ENCODE assay signal across 12 cellular contexts in the genomic region with DNA sequence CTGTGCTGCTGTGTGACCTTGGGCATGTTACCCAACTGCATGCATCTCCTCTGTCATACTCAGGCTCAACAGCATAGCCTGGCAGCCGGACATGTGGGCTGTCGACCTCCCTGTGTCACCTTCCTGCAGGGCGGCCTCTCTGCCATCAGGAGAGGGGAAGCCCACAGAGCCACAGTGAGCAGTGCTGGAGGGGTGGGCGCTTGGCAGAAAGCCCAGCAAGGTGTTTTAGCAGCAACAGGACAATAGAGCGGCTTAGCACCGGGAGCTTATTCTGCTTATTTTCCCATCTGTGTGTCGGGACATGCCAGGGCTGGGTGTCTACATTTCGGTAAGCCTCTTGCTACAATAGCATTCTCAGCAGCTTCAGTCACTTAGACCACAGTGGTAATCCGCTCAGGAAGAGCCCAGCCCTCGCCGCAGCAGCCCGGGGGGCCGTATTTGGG. TPM values are rescaled to one million over a fixed set of nuclear protein-coding genes. Genes with fewer than 3 reads are reported as not detected.
DNase-seq lines count a peak whose midpoint lies in the region; ATAC-seq and TF ChIP-seq lines count a peak whose summit lies in the region.
"Had no signal": no experiment of that assay in that cellular context is flagged by ENCODE, and none has a peak within 500 bp of the region (broad histone marks: within the 10 kb centered on the region; RNA-seq: fewer than 3 reads in every experiment).

No MANE protein-coding gene starts in this region.

- intact Hi-C loops in esophagus squamous epithelium (cut with DNase I), result loop anchor here (10.0 kb wide), 2 partner anchors 87 to 127 kb away; a partner anchor contains a TSS
- intact Hi-C loops in mucosa of descending colon (cut with DNase I, micrococcal nuclease), result no loop called here

- H3K9me3 ChIP-seq in neural progenitor cell (ENCODE audit: low read depth), result no peaks in the 10 kb centered on the region
- H3K9me3 ChIP-seq in esophagus squamous epithelium, result no peaks in the 10 kb centered on the region
- no peaks in the 10 kb centered on the region for H3K9me3 ChIP-seq in mucosa of descending colon
- H3K9me3 ChIP-seq: A549 had no signal

- H3K9ac ChIP-seq in neural progenitor cell, result no peak overlapping the region

- no peak for TF ChIP-seq POLR2A in esophagus squamous epithelium (IDR thresholded peaks at IDR 0.05)

- no peak overlapping the region for H2AFZ ChIP-seq in neural progenitor cell (replicated peaks)

- H3K27me3 ChIP-seq in neural progenitor cell (peaks cover 40% of the 10 kb centered on the region), esophagus squamous epithelium (peaks cover 0 to 100% (median 5%) of the 10 kb centered on the region in 4 donors)

- H3K27ac ChIP-seq in neural progenitor cell (no peak overlapping the region), esophagus squamous epithelium (no peak overlapping the region)
- H3K27ac ChIP-seq: SK-N-MC had no signal

- DNase-seq in NCI-H146 (lab: John Stamatoyannopoulos, UW) (peak; percentile 20), NCI-H146 treated with DMSO at 0.1 percent for 48 hours (lab: John Stamatoyannopoulos, UW; ENCODE audit: unreplicated experiment) (no peak), NCI-H2171 treated with DMSO at 0.1 percent for 48 hours (lab: John Stamatoyannopoulos, UW) (peak; percentile 75), neural progenitor cell (ENCODE audit: low spot score) (peak; percentile 89), NAMALWA (ENCODE audit: low spot score) (no peak), esophagus squamous epithelium (lab: John Stamatoyannopoulos, UW) (no peak), mucosa of descending colon (no peak)
- DNase-seq: NCI-H187; stimulated activated CD4-positive, alpha-beta T cell treated with anti-CD3 and anti-CD28 coated beads, Interleukin-1b, Interleukin-23, amount 100 ng/mL, for 48 hours had no signal

- peaks cover 26% of the 10 kb centered on the region for H3K4me1 ChIP-seq in neural progenitor cell
- H3K4me1 ChIP-seq in esophagus squamous epithelium, result peaks cover 8 to 46% (median 19%) of the 10 kb centered on the region in 3 donors
- peaks cover 4% of the 10 kb centered on the region for H3K4me1 ChIP-seq in mucosa of descending colon (ENCODE audit: low read depth)

- H3K36me3 Mint-ChIP-seq in activated naive CD8-positive, alpha-beta T cell, result no peaks in the 10 kb centered on the region
- no peaks in the 10 kb centered on the region for H3K36me3 Mint-ChIP-seq in neural progenitor cell

- peaks cover 6% of the 10 kb centered on the region for H4K20me1 ChIP-seq in neural progenitor cell (ENCODE audit: low read depth)

- H3K27ac Mint-ChIP-seq in activated naive CD8-positive, alpha-beta T cell, result no peak overlapping the region
- no peak overlapping the region for H3K27ac Mint-ChIP-seq in neural progenitor cell

- TF ChIP-seq CTCF in neural progenitor cell (IDR thresholded peaks at IDR 0.05), result no peak
- no peak for TF ChIP-seq CTCF in esophagus squamous epithelium (IDR thresholded peaks at IDR 0.05)
- no peak for TF ChIP-seq CTCF in mucosa of descending colon (IDR thresholded peaks at IDR 0.05)

- H3K4me1 Mint-ChIP-seq in activated naive CD8-positive, alpha-beta T cell (ENCODE audit: low read depth), result peaks cover 36% of the 10 kb centered on the region
- H3K4me1 Mint-ChIP-seq in neural progenitor cell, result peaks cover 43% of the 10 kb centered on the region

- 17 to 21% methylated on average over 5 to 9 of the region's 13 CpGs for WGBS in esophagus squamous epithelium, 2 donors

- H3K79me2 ChIP-seq in neural progenitor cell (ENCODE audit: low read depth), result no peaks in the 10 kb centered on the region

- H3K9me3 Mint-ChIP-seq in activated naive CD8-positive, alpha-beta T cell (ENCODE audit: low read depth), result no peaks in the 10 kb centered on the region
- no peaks in the 10 kb centered on the region for H3K9me3 Mint-ChIP-seq in neural progenitor cell

- ATAC-seq in mucosa of descending colon, result no peak

- peak overlapping the region; percentile 70 for H3K4me3 Mint-ChIP-seq in activated naive CD8-positive, alpha-beta T cell
- H3K4me3 Mint-ChIP-seq in neural progenitor cell, result no peak overlapping the region

- H3K27me3 Mint-ChIP-seq in activated naive CD8-positive, alpha-beta T cell, result peaks cover 18% of the 10 kb centered on the region
- peaks cover 29% of the 10 kb centered on the region for H3K27me3 Mint-ChIP-seq in neural progenitor cell (ENCODE audit: insufficient read depth, low read depth)

- H3K36me3 ChIP-seq in neural progenitor cell (no peaks in the 10 kb centered on the region), esophagus squamous epithelium (no peaks in the 10 kb centered on the region), mucosa of descending colon (ENCODE audit: low read depth) (no peaks in the 10 kb centered on the region)

- H3F3A ChIP-seq in neural progenitor cell (ENCODE audit: low read depth), result peaks cover 20% of the 10 kb centered on the region

- peak overlapping the region; percentile 78 for H3K4me2 ChIP-seq in neural progenitor cell
- H3K4me2 ChIP-seq: A549 had no signal

- no peak overlapping the region for H3K4me3 ChIP-seq in neural progenitor cell
- no peak overlapping the region for H3K4me3 ChIP-seq in esophagus squamous epithelium
- no peak overlapping the region for H3K4me3 ChIP-seq in mucosa of descending colon
- H3K4me3 ChIP-seq: A549, SK-N-MC had no signal

RNA-seq across cellular contexts. Expression of a gene that starts 22.8 kb away (rescaled TPM):
- total RNA-seq in neural progenitor cell (ENCODE audit: low replicate concordance), result 14.1 and 25.5 TPM in 2 replicates
- 10 to 100 TPM in 1 of 4 donors, 1 to 10 TPM in 3; 2.5 to 10.7 (median 6.3) TPM for total RNA-seq in esophagus squamous epithelium
- total RNA-seq in mucosa of descending colon, result 10 to 100 TPM; 32.1 to 41.2 (median 37.0) TPM

RNA-seq across cellular contexts. Expression of a gene that starts 25.8 kb away (rescaled TPM):
- total RNA-seq in neural progenitor cell (ENCODE audit: low replicate concordance) (13.9 and 25.7 TPM in 2 replicates), esophagus squamous epithelium (1 to 10 TPM in 2 of 4 donors, under 1 TPM in 2; 0.29 to 2.3 (median 0.99) TPM), mucosa of descending colon (under 1 TPM; 0.14 to 0.46 (median 0.19) TPM)

RNA-seq across cellular contexts. Expression of a gene that starts 59.8 kb away (rescaled TPM):
- 15.0 and 79.0 TPM in 2 replicates for total RNA-seq in neural progenitor cell (ENCODE audit: low replicate concordance)
- 1 to 10 TPM in 3 of 4 donors, not detected in 1; 1.1 to 1.4 (median 1.3) TPM for total RNA-seq in esophagus squamous epithelium
- not detected for total RNA-seq in mucosa of descending colon

Comparison
In these comparisons a context has a peak if more than half of its experiments do, and no peak if none do; other contexts are left out.
1. DNase-seq: peak in NCI-H146 (single experiment), NCI-H2171 treated with DMSO at 0.1 percent for 48 hours (single experiment) and neural progenitor cell (single experiment); none in NCI-H146 treated with DMSO at 0.1 percent for 48 hours (single experiment), NAMALWA (single experiment), esophagus squamous epithelium (single experiment) and mucosa of descending colon (0 of 3).